Comparison of ENCODE assay signal across 8 cellular contexts in genomic region chr9:74496819-74497749, GRCh38. TPM values are rescaled to one million over a fixed set of nuclear protein-coding genes. Genes with fewer than 3 reads are reported as not detected.
A peak's percentile ranks its signal among the peaks of the same experiment; 100 is the strongest.
DNase-seq lines count a peak whose midpoint lies in the region; ATAC-seq and TF ChIP-seq lines count a peak whose summit lies in the region.

TSS of gene RORB (plus strand) at chr9:74497335. CDS start at chr9:74497977, 642 bp downstream.

- H3F3A ChIP-seq in smooth muscle cell (ENCODE audit: low read depth): no peaks in the 10 kb centered on the region

- no peaks in the 10 kb centered on the region for H4K20me1 ChIP-seq in smooth muscle cell (ENCODE audit: low read depth)

- H3K4me1 ChIP-seq in colonic mucosa: no peaks in the 10 kb centered on the region
- H3K4me1 ChIP-seq in smooth muscle cell (ENCODE audit: low read depth): peaks cover 13% of the 10 kb centered on the region

- no peak within 1 kb of the TSS for H3K27ac ChIP-seq in colonic mucosa
- no peak within 1 kb of the TSS for H3K27ac ChIP-seq in smooth muscle cell (ENCODE audit: low read depth)

- H3K4me3 ChIP-seq in colonic mucosa (peak within 1 kb of the TSS; percentile 44), kidney epithelial cell (ENCODE audit: low read depth, low read length) (peak within 1 kb of the TSS; percentile 51), smooth muscle cell (peak within 1 kb of the TSS; percentile 65)

- H3K9me3 ChIP-seq in colonic mucosa (no peaks in the 10 kb centered on the region), smooth muscle cell (replicated peaks; ENCODE audit: low read depth) (no peaks in the 10 kb centered on the region)

- 2% methylated on average over 30 of the region's 50 CpGs for WGBS in smooth muscle cell (ENCODE audit: low lambda C conversion rate)

- no peaks in the 10 kb centered on the region for H3K79me2 ChIP-seq in smooth muscle cell (ENCODE audit: low read depth)

- H3K36me3 ChIP-seq in colonic mucosa (no peaks in the 10 kb centered on the region), kidney epithelial cell (ENCODE audit: control insufficient read depth, insufficient read depth, low read length) (no peaks in the 10 kb centered on the region), smooth muscle cell (ENCODE audit: low read depth) (no peaks in the 10 kb centered on the region)

- intact Hi-C loops in colonic mucosa (cut with DNase I): no loop called here

- H3K9ac ChIP-seq in colonic mucosa (ENCODE audit: low read depth in 2 of 2, low read length in 2 of 2) (peak within 1 kb of the TSS; percentile 24 to 40), smooth muscle cell (ENCODE audit: low read depth) (no peak within 1 kb of the TSS)

- no peak for TF ChIP-seq CTCF in colonic mucosa (IDR thresholded peaks at IDR 0.05)
- TF ChIP-seq CTCF in kidney epithelial cell (IDR thresholded peaks at IDR 0.05; ENCODE audit: insufficient read depth, low read length, poor library complexity, severe bottlenecking): no peak
- TF ChIP-seq CTCF in smooth muscle cell (IDR thresholded peaks at IDR 0.05; ENCODE audit: borderline replicate concordance, insufficient read depth, poor library complexity, severe bottlenecking): no peak

- peak within 1 kb of the TSS; percentile 99 for H2AFZ ChIP-seq in smooth muscle cell (ENCODE audit: low read depth)

- peaks cover 43% of the 10 kb centered on the region for H3K27me3 ChIP-seq in colonic mucosa
- peaks cover 39% of the 10 kb centered on the region for H3K27me3 ChIP-seq in kidney epithelial cell (ENCODE audit: control insufficient read depth, insufficient read depth, low read length)
- H3K27me3 ChIP-seq in smooth muscle cell (ENCODE audit: low read depth): peaks cover 83% of the 10 kb centered on the region

- H3K4me2 ChIP-seq in smooth muscle cell: peak within 1 kb of the TSS; percentile 97

- ATAC-seq in GM21360 (IDR thresholded peaks at IDR 0.05; ENCODE audit: unreplicated experiment) (peak; percentile 95), HG03571 (IDR thresholded peaks at IDR 0.05; ENCODE audit: unreplicated experiment) (peak; percentile 85)

- DNase-seq in EH (ENCODE audit: low read depth) (peak; percentile 32), SHP77 treated with DMSO at 0.1 percent for 48 hours (lab: John Stamatoyannopoulos, UW) (peak; percentile 15), colonic mucosa (peak; percentile 44), kidney epithelial cell (ENCODE audit: low read depth) (peak; percentile 4), smooth muscle cell (lab: John Stamatoyannopoulos, UW; ENCODE audit: unreplicated experiment) (no peak), SIG-M5 treated with dmso at 0.1 percent for 504 hours (lab: John Stamatoyannopoulos, UW; ENCODE audit: unreplicated experiment) (no peak)

RNA-seq across cellular contexts. Expression of gene RORB, which starts in this region (rescaled TPM):
- under 1 TPM; 0.13 to 0.15 TPM for total RNA-seq in colonic mucosa
- total RNA-seq in kidney epithelial cell: not detected in 2 replicates
- total RNA-seq in smooth muscle cell: 2.5 and 4.9 TPM in 2 replicates
- 0.91 and 0.95 TPM in 2 replicates for polyA plus RNA-seq in smooth muscle cell

Comparison
In these comparisons a context has a peak if more than half of its experiments do, and no peak if none do; other contexts are left out.
1. Peak in DNase-seq, H3K4me3 ChIP-seq and H3K9ac ChIP-seq in colonic mucosa; RNA of the gene not detected or under 1 TPM.
2. Peak in DNase-seq and H3K4me3 ChIP-seq in kidney epithelial cell; RNA of the gene not detected or under 1 TPM.
3. DNase-seq: peak in EH (single experiment) and SHP77 treated with DMSO at 0.1 percent for 48 hours (single experiment); none in smooth muscle cell (single experiment) and SIG-M5 treated with dmso at 0.1 percent for 504 hours (single experiment).
4. Peak in every context shown above with its lines, with median percentiles within 50 percentile points of each other: H3K4me3 ChIP-seq.